Comparison of ENCODE assay signal across 13 cellular contexts in genomic region chr2:71831208-71831577, GRCh38.
DNase-seq lines count a peak whose midpoint lies in the region; ATAC-seq and TF ChIP-seq lines count a peak whose summit lies in the region.
"Had no signal": no experiment of that assay in that cellular context is flagged by ENCODE, and none has a peak within 500 bp of the region (broad histone marks: within the 10 kb centered on the region; RNA-seq: fewer than 3 reads in every experiment).

No MANE protein-coding gene starts in this region.

- H3K27ac Mint-ChIP-seq in Caco-2 (ENCODE audit: unreplicated experiment) = no peak overlapping the region
- H3K27ac Mint-ChIP-seq: memory B cell had no signal

- ATAC-seq in left cardiac atrium = peak; percentile 83 to 93

- H3K9me3 ChIP-seq in skeletal muscle satellite cell (replicated peaks; ENCODE audit: low read length) (peaks cover 3% of the 10 kb centered on the region), Caco-2 (no peaks in the 10 kb centered on the region)

- CTCF ChIA-PET in Caco-2 (lab: Charles Lee) = no interaction called here

- no peaks in the 10 kb centered on the region for H3K27me3 ChIP-seq in skeletal muscle satellite cell (ENCODE audit: control insufficient read depth, insufficient read depth, low read length)
- no peaks in the 10 kb centered on the region; the same call in 1 of the 2 replicates for H3K27me3 ChIP-seq in Caco-2 (replicated peaks; ENCODE audit: control insufficient read depth, insufficient read depth, low read length)

- TF ChIP-seq CTCF in Caco-2 (IDR thresholded peaks at IDR 0.05; ENCODE audit: insufficient read depth in 1 of 2, low read depth in 1 of 2, low read length in 1 of 2, severe bottlenecking in 1 of 2, unreplicated experiment in 1 of 2) = no peak

- intact Hi-C loops in left cardiac atrium (cut with DNase I) = no loop called here
- intact Hi-C loops in Caco-2 (cut with micrococcal nuclease; ENCODE audit: unreplicated experiment) = no loop called here

- no peak overlapping the region for H3K4me3 Mint-ChIP-seq in Caco-2 (ENCODE audit: unreplicated experiment)
- H3K4me3 Mint-ChIP-seq: memory B cell had no signal

- POLR2A ChIA-PET in Caco-2 (lab: Charles Lee) = interaction anchor here (0.6 kb wide), 1 partner anchor 1037 kb away, joined by 12 read pairs; no protein-coding TSS in a partner anchor

- H3K4me1 Mint-ChIP-seq in Caco-2 (ENCODE audit: low read depth, unreplicated experiment) = peaks cover 9% of the 10 kb centered on the region
- H3K4me1 Mint-ChIP-seq: memory B cell had no signal

- H3K27me3 Mint-ChIP-seq in Caco-2 (ENCODE audit: insufficient read depth, unreplicated experiment) = no peaks in the 10 kb centered on the region

- H3K4me3 ChIP-seq in skeletal muscle satellite cell (ENCODE audit: low read length) = peak overlapping the region; percentile 44
- H3K4me3 ChIP-seq in Caco-2 (ENCODE audit: low read depth, low read length) = no peak overlapping the region
- H3K4me3 ChIP-seq: dorsolateral prefrontal cortex had no signal

- H3K9ac ChIP-seq in skeletal muscle satellite cell (ENCODE audit: low read depth, low read length) = peak overlapping the region; percentile 76

- BruUV-seq in Caco-2 (replicated peaks; lab: Mats Ljungman, UMichigan) = no TSS peak

- no peaks in the 10 kb centered on the region for H3K36me3 Mint-ChIP-seq in Caco-2 (ENCODE audit: insufficient read depth, unreplicated experiment)
- H3K36me3 Mint-ChIP-seq: memory B cell had no signal

- H3K4me1 ChIP-seq in skeletal muscle satellite cell (ENCODE audit: control insufficient read depth, insufficient read depth, low read length) (peaks cover 40% of the 10 kb centered on the region), Caco-2 (0 out of 2 replicates have a peak, but pooled peaks cover 5% of the 10 kb centered on the region)

- peak overlapping the region; percentile 73 for H3K4me2 ChIP-seq in skeletal muscle satellite cell (ENCODE audit: low read length)

- H3K36me3 ChIP-seq in skeletal muscle satellite cell (ENCODE audit: insufficient read depth, low read length) = no peaks in the 10 kb centered on the region
- H3K36me3 ChIP-seq in Caco-2 (ENCODE audit: control insufficient read depth, insufficient read depth, low read length) = no peaks in the 10 kb centered on the region

- in situ Hi-C loops in G401 (cut with HindIII; ENCODE audit: low sequenced_read_pairs) = no loop called here

- peak; percentile 74 for DNase-seq in G401 (ENCODE audit: low spot score)
- DNase-seq in amniotic stem cell (lab: John Stamatoyannopoulos, UW) = peak; percentile 85
- DNase-seq in left cardiac atrium = peak; percentile 59
- no peak for DNase-seq in nucleus accumbens (lab: John Stamatoyannopoulos, UW)
- DNase-seq in Caco-2 = no peak
- DNase-seq in NAMALWA (ENCODE audit: low spot score) = no peak
- no peak for DNase-seq in ecto neural progenitor cell (ENCODE audit: low spot score)
- DNase-seq: NCI-H1048; RPMI8226; stimulated activated CD4-positive, alpha-beta T cell treated with anti-CD3 and anti-CD28 coated beads, Interleukin-2, amount 100 ng/mL, for 48 hours had no signal

- H3K9me3 Mint-ChIP-seq in Caco-2 (ENCODE audit: unreplicated experiment) = no peaks in the 10 kb centered on the region
- H3K9me3 Mint-ChIP-seq: memory B cell had no signal

Comparison
In these comparisons a context has a peak if more than half of its experiments do, and no peak if none do; other contexts are left out.
1. DNase-seq: peak in G401 (single experiment), amniotic stem cell (single experiment) and left cardiac atrium (single experiment); none in nucleus accumbens (0 of 56), Caco-2 (0 of 2), NAMALWA (single experiment) and ecto neural progenitor cell (single experiment).